In the genomic region with DNA sequence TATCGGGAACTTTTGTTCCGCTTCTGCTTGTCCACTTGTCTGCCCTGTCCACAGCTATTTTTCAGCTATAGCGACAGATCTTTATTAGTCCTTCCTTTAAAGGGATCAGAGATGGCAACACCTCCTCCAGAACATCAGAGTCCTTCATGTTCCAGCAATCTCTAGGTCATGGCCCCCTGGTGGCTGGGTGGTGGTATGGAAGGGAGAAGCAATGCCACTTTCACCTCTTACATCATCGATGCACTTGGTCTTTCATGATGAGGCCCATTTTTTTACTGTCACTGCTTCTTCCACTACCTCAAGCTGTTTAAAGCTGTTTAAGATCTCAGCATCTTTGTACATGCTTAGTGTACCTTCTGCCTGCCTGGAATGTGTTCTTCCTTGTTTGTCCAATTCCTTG, we compare ENCODE assay signal across 8 cellular contexts.
DNase-seq lines count a peak whose midpoint lies in the region; ATAC-seq and TF ChIP-seq lines count a peak whose summit lies in the region.

No MANE protein-coding gene starts in this region.

- H3K4me3 ChIP-seq in epithelial cell of proximal tubule (ENCODE audit: low read depth, low read length) = no peak overlapping the region

- ATAC-seq in HG03520 (IDR thresholded peaks at IDR 0.05; ENCODE audit: unreplicated experiment) = peak; percentile 84

- TF ChIP-seq CTCF in epithelial cell of proximal tubule (conservative IDR thresholded peaks at IDR 0.05; ENCODE audit: low read depth, low read length) = peak; percentile 52

- DNase-seq in D341Med (ENCODE audit: low spot score) = peak; percentile 38
- peak; percentile 10 for DNase-seq in activated CD4-positive, CD25-positive, alpha-beta regulatory T cell treated with anti-CD3 and anti-CD28 coated beads, Interleukin-2, amount 50 U/mL, for 16 hours (ENCODE audit: low read depth, low spot score)
- DNase-seq in epithelial cell of proximal tubule (ENCODE audit: low read depth) = no peak
- peak; percentile 50 for DNase-seq in stimulated activated CD4-positive, alpha-beta T cell treated with anti-CD3 and anti-CD28 coated beads, Interleukin-4, amount 100 ng/mL, for 1 hour
- no peak for DNase-seq in cerebellum (ENCODE audit: low spot score)
- DNase-seq in NCI-H1105 treated with DMSO at 0.1 percent for 48 hours (lab: John Stamatoyannopoulos, UW) = no peak
- no peak for DNase-seq in AG08395 (ENCODE audit: low spot score)

Comparison
In these comparisons a context has a peak if more than half of its experiments do, and no peak if none do; other contexts are left out.
1. DNase-seq: peak in D341Med (single experiment), activated CD4-positive, CD25-positive, alpha-beta regulatory T cell treated with anti-CD3 and anti-CD28 coated beads, Interleukin-2, amount 50 U/mL, for 16 hours (single experiment) and stimulated activated CD4-positive, alpha-beta T cell treated with anti-CD3 and anti-CD28 coated beads, Interleukin-4, amount 100 ng/mL, for 1 hour (single experiment); none in epithelial cell of proximal tubule (single experiment), cerebellum (single experiment), NCI-H1105 treated with DMSO at 0.1 percent for 48 hours (single experiment) and AG08395 (single experiment).